24 cellular contexts compared by ENCODE assay signal in genomic region chr20:14972256-14972655, GRCh38.
DNase-seq lines count a peak whose midpoint lies in the region; ATAC-seq, FAIRE-seq and TF ChIP-seq lines count a peak whose summit lies in the region.
"Had no signal": no experiment of that assay in that cellular context is flagged by ENCODE, and none has a peak within 500 bp of the region (broad histone marks: within the 10 kb centered on the region; RNA-seq: fewer than 3 reads in every experiment).

No MANE protein-coding gene starts in this region.

- in situ Hi-C loops in mammary epithelial cell (cut with MboI; ENCODE audit: low sequenced_read_pairs in 2 of 2): loop anchor here in 1 of 2 donors (25.0 kb wide), 1 partner anchor 635 kb away; the partner anchor contains the start of gene FLRT3

- H3K27me3 ChIP-seq in DND-41 (ENCODE audit: insufficient read depth, low read length, poor library complexity): no peaks in the 10 kb centered on the region
- no peaks in the 10 kb centered on the region for H3K27me3 ChIP-seq in H1 (replicated peaks in 1 of 4; ENCODE audit: control insufficient read depth in 3 of 4, extremely low read depth in 1 of 4, insufficient read depth in 3 of 4, low read length in 3 of 4)
- H3K27me3 ChIP-seq in mammary epithelial cell (ENCODE audit: insufficient read depth, low read length): no peaks in the 10 kb centered on the region
- H3K27me3 ChIP-seq: BLaER1 treated with 17β-estradiol and CSF1 and Interleukin-3, amounts not matched to agents 10 nM and 100 nM had no signal

- H2AK5ac ChIP-seq in H1 (ENCODE audit: low read depth, low read length): no peak overlapping the region

- WGBS in H1 (ENCODE audit: extremely low coverage in 1 of 2, insufficient coverage in 1 of 2, insufficient read length in 1 of 2, insufficient replicate concordance in 2 of 2, low coverage in 1 of 2, low lambda C conversion rate in 2 of 2, missing lambda C conversion rate in 1 of 2), 2 experiments: 94% methylated on average over 1 of the region's 1 CpG; no CpG with 5 or more reads in 1 of the 2 experiments
- WGBS in mammary epithelial cell (ENCODE audit: low coverage, missing lambda C conversion rate): 100% methylated on average over 1 of the region's 1 CpG

- H3K23ac ChIP-seq in H1 (ENCODE audit: insufficient read length): no peak overlapping the region

- no peak overlapping the region for H2BK20ac ChIP-seq in H1 (ENCODE audit: low read length)

- H2BK120ac ChIP-seq in H1 (replicated peaks; ENCODE audit: low read depth, low read length): no peak overlapping the region

- H2BK5ac ChIP-seq in H1 (ENCODE audit: low read depth, low read length): no peak overlapping the region

- no TSS peak for BruUV-seq in mammary epithelial cell (replicated peaks; lab: Mats Ljungman, UMichigan)

- H4K91ac ChIP-seq in H1 (replicated peaks; ENCODE audit: insufficient read length, low read length): no peak overlapping the region

- peak overlapping the region; percentile 30; the same call in 1 of the 2 replicates for H2AFZ ChIP-seq in DND-41 (ENCODE audit: low read depth, low read length)
- H2AFZ ChIP-seq in H1 (ENCODE audit: low read length): no peak overlapping the region
- no peak overlapping the region for H2AFZ ChIP-seq in mammary epithelial cell (ENCODE audit: low read depth, low read length)

- FAIRE-seq in H1 (lab: Jason Lieb, UNC): no peak
- FAIRE-seq: A549, D721Med, GM12878, GM12892, GM18507 had no signal

- no peak overlapping the region for H3K27ac ChIP-seq in DND-41 (ENCODE audit: low read length)
- no peak overlapping the region for H3K27ac ChIP-seq in H1 (ENCODE audit: low read depth, low read length)
- peak overlapping the region; percentile 22 for H3K27ac ChIP-seq in epithelial cell of prostate
- H3K27ac ChIP-seq in mammary epithelial cell (ENCODE audit: insufficient read depth, low read depth, low read length): no peak overlapping the region
- H3K27ac ChIP-seq: 22Rv1; BLaER1 treated with 17β-estradiol and CSF1 and Interleukin-3, amounts not matched to agents 10 nM and 100 nM; C4-2B had no signal

- H3K18ac ChIP-seq in H1 (ENCODE audit: extremely low read depth, low read length): no peak overlapping the region

- H2BK12ac ChIP-seq in H1 (ENCODE audit: low read depth, low read length): no peak overlapping the region

- H3K4me1 ChIP-seq in DND-41 (ENCODE audit: insufficient read depth, low read length): no peaks in the 10 kb centered on the region
- H3K4me1 ChIP-seq in H1 (replicated peaks in 1 of 4; ENCODE audit: control insufficient read depth in 3 of 4, insufficient read depth in 4 of 4, low read length in 3 of 4): no peaks in the 10 kb centered on the region
- no peaks in the 10 kb centered on the region for H3K4me1 ChIP-seq in mammary epithelial cell (ENCODE audit: insufficient read depth, low read length)
- H3K4me1 ChIP-seq: A549; BLaER1 treated with 17β-estradiol and CSF1 and Interleukin-3, amounts not matched to agents 10 nM and 100 nM; Caco-2 had no signal

- no peak overlapping the region for H3K9ac ChIP-seq in DND-41 (ENCODE audit: low read depth, low read length)
- H3K9ac ChIP-seq in H1 (replicated peaks in 1 of 4; ENCODE audit: extremely low read depth in 1 of 4, low read depth in 3 of 4, low read length in 3 of 4): no peak overlapping the region
- no peak overlapping the region for H3K9ac ChIP-seq in mammary epithelial cell (ENCODE audit: insufficient read depth, low read length)
- H3K9ac ChIP-seq: BLaER1 treated with 17β-estradiol and CSF1 and Interleukin-3, amounts not matched to agents 10 nM and 100 nM had no signal

- TF ChIP-seq CTCF in DND-41 (IDR thresholded peaks at IDR 0.05; ENCODE audit: borderline replicate concordance, extremely low read depth, low read length, poor library complexity, severe bottlenecking) (no peak), H1 (IDR thresholded peaks at IDR 0.05; ENCODE audit: control extremely low read depth in 1 of 3, insufficient read depth in 1 of 3, low read depth in 1 of 3, low read length in 3 of 3) (no peak), mammary epithelial cell (conservative IDR thresholded peaks at IDR 0.05 in 1 of 2, IDR thresholded peaks at IDR 0.05 in 1 of 2; ENCODE audit: extremely low read depth in 1 of 2, insufficient read depth in 1 of 2, low read depth in 1 of 2, low read length in 2 of 2) (no peak)

- DNase-seq in DMS53 (lab: John Stamatoyannopoulos, UW) (peak; percentile 13), DMS53 treated with DMSO at 0.1 percent for 48 hours (lab: John Stamatoyannopoulos, UW; ENCODE audit: unreplicated experiment) (no peak), DND-41 (no peak), H1 (ENCODE audit: low read depth in 1 of 2, low spot score in 2 of 2) (no peak), epithelial cell of prostate (ENCODE audit: low read depth, low spot score) (no peak), activated gamma-delta T cell treated with Interleukin-2 at 50 U/mL for 16 hours (no peak), NCI-H2196 treated with DMSO at 0.1 percent for 48 hours (lab: John Stamatoyannopoulos, UW; ENCODE audit: unreplicated experiment) (no peak), mammary epithelial cell (no peak)
- DNase-seq: AML-193; Caco-2; Calu3; CD4-positive, alpha-beta T cell; CD8-positive, alpha-beta T cell; DMS79 treated with DMSO at 0.1 percent for 48 hours; EL; GDM1 had no signal

- H3K79me2 ChIP-seq in DND-41 (ENCODE audit: insufficient read depth, low read length): no peaks in the 10 kb centered on the region
- no peaks in the 10 kb centered on the region for H3K79me2 ChIP-seq in H1 (ENCODE audit: control insufficient read depth in 1 of 2, insufficient read depth in 2 of 2, low read length in 2 of 2)
- no peaks in the 10 kb centered on the region for H3K79me2 ChIP-seq in mammary epithelial cell (ENCODE audit: insufficient read depth, low read length)

- H3K36me3 ChIP-seq in DND-41 (ENCODE audit: insufficient read depth, low read length) (no peaks in the 10 kb centered on the region), H1 (ENCODE audit: control insufficient read depth in 2 of 4, insufficient read depth in 4 of 4, low read length in 3 of 4) (no peaks in the 10 kb centered on the region), mammary epithelial cell (ENCODE audit: insufficient read depth, low read length) (no peaks in the 10 kb centered on the region)
- H3K36me3 ChIP-seq: BLaER1 treated with 17β-estradiol and CSF1 and Interleukin-3, amounts not matched to agents 10 nM and 100 nM had no signal

- CTCF ChIA-PET in H1 (lab: Charles Lee; ENCODE audit: partially characterized antibody) (no interaction called here), mammary epithelial cell (lab: Charles Lee; ENCODE audit: low non-redundant PET) (no interaction called here)

- no peak overlapping the region for H3K4me2 ChIP-seq in DND-41 (ENCODE audit: insufficient read depth, low read length)
- H3K4me2 ChIP-seq in H1 (ENCODE audit: insufficient read depth in 1 of 2, low read depth in 2 of 2, low read length in 2 of 2): no peak overlapping the region
- H3K4me2 ChIP-seq in mammary epithelial cell (ENCODE audit: insufficient read depth, low read depth, low read length): no peak overlapping the region
- H3K4me2 ChIP-seq: A549; BLaER1 treated with 17β-estradiol and CSF1 and Interleukin-3, amounts not matched to agents 10 nM and 100 nM had no signal

- H2BK15ac ChIP-seq in H1 (ENCODE audit: low read length): no peak overlapping the region

- dilution Hi-C loops in mammary epithelial cell (cut with HindIII; ENCODE audit: low sequenced_read_pairs): no loop called here

- H3K79me1 ChIP-seq in H1 (ENCODE audit: low read depth, low read length): no peaks in the 10 kb centered on the region

- no peaks in the 10 kb centered on the region for H3K23me2 ChIP-seq in H1 (ENCODE audit: low read depth, low read length)

- no peaks in the 10 kb centered on the region for H4K20me1 ChIP-seq in DND-41 (ENCODE audit: insufficient read depth, low read length)
- H4K20me1 ChIP-seq in H1 (replicated peaks in 1 of 2; ENCODE audit: control insufficient read depth in 1 of 2, insufficient read depth in 2 of 2, low read length in 2 of 2): no peaks in the 10 kb centered on the region
- no peaks in the 10 kb centered on the region for H4K20me1 ChIP-seq in mammary epithelial cell (ENCODE audit: insufficient read depth, low read length)
- H4K20me1 ChIP-seq: BLaER1 treated with 17β-estradiol and CSF1 and Interleukin-3, amounts not matched to agents 10 nM and 100 nM had no signal

- ATAC-seq in DND-41 (ENCODE audit: insufficient read depth, low read depth): no peak
- ATAC-seq: A549; CD8-positive, alpha-beta T cell; GM12878 had no signal

- TF ChIP-seq POLR2A in H1 (IDR thresholded peaks at IDR 0.05; ENCODE audit: control extremely low read depth in 1 of 2, low read depth in 2 of 2, low read length in 2 of 2): no peak

- H3K9me3 ChIP-seq in DND-41 (ENCODE audit: insufficient read depth, low read length, severe bottlenecking): no peaks in the 10 kb centered on the region
- H3K9me3 ChIP-seq in H1 (ENCODE audit: insufficient read depth in 2 of 2, low read depth in 1 of 2, low read length in 1 of 2): no peaks in the 10 kb centered on the region
- no peaks in the 10 kb centered on the region for H3K9me3 ChIP-seq in mammary epithelial cell (replicated peaks; ENCODE audit: insufficient read depth, low read length)
- H3K9me3 ChIP-seq: A549; BLaER1 treated with 17β-estradiol and CSF1 and Interleukin-3, amounts not matched to agents 10 nM and 100 nM; Caco-2 had no signal

- no peak overlapping the region for H3K14ac ChIP-seq in H1 (ENCODE audit: insufficient read length)

- intact Hi-C loops in mammary epithelial cell (cut with micrococcal nuclease): no loop called here

- no peak overlapping the region for H4K8ac ChIP-seq in H1 (ENCODE audit: extremely low read depth, insufficient read depth, low read length)

- POLR2A ChIA-PET in H1 (lab: Charles Lee; ENCODE audit: partially characterized antibody): no interaction called here

- TF ChIP-seq EP300 in H1 (IDR thresholded peaks at IDR 0.05; ENCODE audit: borderline replicate concordance in 1 of 2, low read depth in 2 of 2, low read length in 2 of 2): no peak

- no peak overlapping the region for H4K5ac ChIP-seq in H1 (ENCODE audit: insufficient read length, low read depth, low read length)

- TF ChIP-seq RAD21 in H1 (IDR thresholded peaks at IDR 0.05 in 1 of 2, conservative IDR thresholded peaks at IDR 0.05 in 1 of 2; ENCODE audit: low read depth in 2 of 2, low read length in 2 of 2): no peak

- no peak overlapping the region for H3K56ac ChIP-seq in H1 (replicated peaks; ENCODE audit: insufficient read length, low read depth, low read length)

- H3K4ac ChIP-seq in H1 (replicated peaks; ENCODE audit: insufficient read length, low read depth, low read length): no peak overlapping the region

- H3K4me3 ChIP-seq in DND-41 (ENCODE audit: low read depth in 1 of 2, low read length in 2 of 2) (no peak overlapping the region), H1 (ENCODE audit: extremely low read depth in 1 of 4, insufficient read depth in 2 of 4, low read depth in 3 of 4, low read length in 4 of 4) (no peak overlapping the region), mammary epithelial cell (replicated peaks in 1 of 3; ENCODE audit: insufficient read depth in 1 of 3, low read depth in 2 of 3, low read length in 3 of 3) (no peak overlapping the region)
- H3K4me3 ChIP-seq: A549; BLaER1 treated with 17β-estradiol and CSF1 and Interleukin-3, amounts not matched to agents 10 nM and 100 nM; GM12878 had no signal

TF ChIP-seq in H1, 55 proteins besides CTCF, POLR2A, EP300 and RAD21 (continues in another document):
- TF ChIP-seq KDM5A (IDR thresholded peaks at IDR 0.05; ENCODE audit: low read length) (no peak), CREB1 (IDR thresholded peaks at IDR 0.05) (no peak)
